In the genomic region with DNA sequence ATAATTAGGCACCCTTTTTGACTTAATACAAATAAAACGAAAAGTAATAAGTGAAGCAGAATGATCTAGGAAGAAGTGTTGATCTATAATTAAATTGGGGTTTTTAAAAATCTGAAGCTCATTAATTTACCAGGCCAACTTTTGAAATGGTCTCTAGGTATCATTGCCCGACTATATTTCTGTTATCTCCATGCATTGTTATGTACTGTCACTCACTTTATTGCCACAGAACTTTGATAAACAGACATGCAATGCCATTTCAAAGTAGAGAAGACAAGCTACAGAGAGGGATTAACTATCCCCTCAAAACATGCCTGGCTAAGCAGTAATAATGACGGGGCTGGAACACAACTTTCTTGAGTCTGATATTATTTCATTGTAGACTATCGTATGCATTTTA, we compare ENCODE assay signal across 12 cellular contexts.
DNase-seq lines count a peak whose midpoint lies in the region; ATAC-seq lines count a peak whose summit lies in the region.
"Had no signal": no experiment of that assay in that cellular context is flagged by ENCODE, and none has a peak within 500 bp of the region (broad histone marks: within the 10 kb centered on the region; RNA-seq: fewer than 3 reads in every experiment).

No MANE protein-coding gene starts in this region.

- intact Hi-C loops in activated CD4-positive, alpha-beta memory T cell treated with anti-CD3 and anti-CD28 coated beads for 36 hours (cut with micrococcal nuclease) = loop anchor here (10.0 kb wide), 1 partner anchor 405 kb away; no protein-coding TSS in a partner anchor
- intact Hi-C loops in naive thymus-derived CD4-positive, alpha-beta T cell (cut with micrococcal nuclease) = loop anchor here (1.0 to 10.0 kb wide), 5 partner anchors 8 to 1302 kb away; partner anchors contain the start of genes UBE2E3 (in 2 of the 2) and CWC22 (in 1 of the 2)

- H3K4me3 Mint-ChIP-seq in CD8-positive, alpha-beta memory T cell = peak overlapping the region; percentile 72 to 87 (median 80)
- peak overlapping the region; percentile 73 for H3K4me3 Mint-ChIP-seq in activated CD4-positive, alpha-beta memory T cell treated with anti-CD3 and anti-CD28 coated beads for 36 hours
- H3K4me3 Mint-ChIP-seq in naive thymus-derived CD4-positive, alpha-beta T cell = peak overlapping the region; percentile 72 to 94 (median 88)
- H3K4me3 Mint-ChIP-seq: brain, neural crest cell had no signal

- H3K9me3 Mint-ChIP-seq in CD8-positive, alpha-beta memory T cell = no peaks in the 10 kb centered on the region
- H3K9me3 Mint-ChIP-seq in activated CD4-positive, alpha-beta memory T cell treated with anti-CD3 and anti-CD28 coated beads for 36 hours = no peaks in the 10 kb centered on the region
- H3K9me3 Mint-ChIP-seq in naive thymus-derived CD4-positive, alpha-beta T cell = no peaks in the 10 kb centered on the region
- H3K9me3 Mint-ChIP-seq: brain, neural crest cell had no signal

- H3K36me3 ChIP-seq in CD8-positive, alpha-beta memory T cell (ENCODE audit: insufficient read depth, low read length) = no peaks in the 10 kb centered on the region
- no peaks in the 10 kb centered on the region for H3K36me3 ChIP-seq in naive thymus-derived CD4-positive, alpha-beta T cell (ENCODE audit: control insufficient read depth in 2 of 3, insufficient read depth in 3 of 3, low read length in 3 of 3)

- ATAC-seq in naive thymus-derived CD4-positive, alpha-beta T cell = no peak
- ATAC-seq in GM19328 (IDR thresholded peaks at IDR 0.05; ENCODE audit: unreplicated experiment) = no peak
- ATAC-seq: Right ventricle myocardium inferior had no signal

- H3K4me1 ChIP-seq in CD8-positive, alpha-beta memory T cell (ENCODE audit: insufficient read depth, low read length) = peaks cover 76% of the 10 kb centered on the region
- H3K4me1 ChIP-seq in naive thymus-derived CD4-positive, alpha-beta T cell (ENCODE audit: control insufficient read depth in 2 of 2, insufficient read depth in 2 of 2, low read length in 2 of 2) = peaks cover 60 to 71% of the 10 kb centered on the region in 2 donors

- POLR2A ChIA-PET in CD8-positive, alpha-beta memory T cell (lab: Charles Lee) = interaction anchor here (0.5 to 1.1 kb wide), 2 partner anchors 146 to 1814 kb away, joined by 3 to 4 read pairs; no protein-coding TSS in a partner anchor
- POLR2A ChIA-PET in activated CD4-positive, alpha-beta memory T cell treated with anti-CD3 and anti-CD28 coated beads for 36 hours (lab: Charles Lee) = interaction anchor here (0.7 to 1.9 kb wide), 4 partner anchors 146 to 155 kb away, joined by 3 to 9 read pairs (median 4); partner anchors contain the start of gene ITGA4
- POLR2A ChIA-PET in naive thymus-derived CD4-positive, alpha-beta T cell (lab: Charles Lee) = interaction anchor here (0.9 to 8.1 kb wide), 11 partner anchors 9 to 185 kb away, joined by 3 to 69 read pairs (median 4); partner anchors contain the start of gene ITGA4

- H3K27ac ChIP-seq in CD8-positive, alpha-beta memory T cell (ENCODE audit: low read depth, low read length) = peak overlapping the region; percentile 55
- peak overlapping the region; percentile 84 for H3K27ac ChIP-seq in naive thymus-derived CD4-positive, alpha-beta T cell (ENCODE audit: low read depth, low read length)
- H3K27ac ChIP-seq: epithelial cell of prostate had no signal

- DNase-seq in CD8-positive, alpha-beta memory T cell = no peak
- DNase-seq in KG1 (lab: John Stamatoyannopoulos, UW) (peak; percentile 43), kidney glomerular epithelial cell (lab: John Stamatoyannopoulos, UW) (no peak), iPS-NIHi7 (ENCODE audit: extremely low spot score) (no peak)
- DNase-seq in activated CD4-positive, alpha-beta memory T cell treated with anti-CD3 and anti-CD28 coated beads for 36 hours = no peak
- DNase-seq in naive thymus-derived CD4-positive, alpha-beta T cell = no peak
- DNase-seq: activated CD4-positive, alpha-beta T cell treated with anti-CD3 and anti-CD28 coated beads, Interleukin-2, amount 50 U/mL, for 48 hours had no signal

- peak overlapping the region; percentile 47 for H3K4me3 ChIP-seq in CD8-positive, alpha-beta memory T cell (ENCODE audit: low read length)
- peak overlapping the region; percentile 12 for H3K4me3 ChIP-seq in naive thymus-derived CD4-positive, alpha-beta T cell (ENCODE audit: low read length)

- H3K4me1 Mint-ChIP-seq in CD8-positive, alpha-beta memory T cell = peaks cover 80 to 89% (median 88%) of the 10 kb centered on the region in 3 donors
- H3K4me1 Mint-ChIP-seq in activated CD4-positive, alpha-beta memory T cell treated with anti-CD3 and anti-CD28 coated beads for 36 hours (ENCODE audit: low read depth) = peaks cover 67% of the 10 kb centered on the region
- peaks cover 52 to 91% (median 85%) of the 10 kb centered on the region in 7 donors for H3K4me1 Mint-ChIP-seq in naive thymus-derived CD4-positive, alpha-beta T cell

- H3K27me3 ChIP-seq in CD8-positive, alpha-beta memory T cell (ENCODE audit: insufficient read depth, low read length, poor library complexity, severe bottlenecking) = no peaks in the 10 kb centered on the region
- no peaks in the 10 kb centered on the region for H3K27me3 ChIP-seq in naive thymus-derived CD4-positive, alpha-beta T cell (ENCODE audit: control insufficient read depth in 2 of 2, insufficient read depth in 2 of 2, low read length in 2 of 2)

- no peaks in the 10 kb centered on the region for H3K27me3 Mint-ChIP-seq in CD8-positive, alpha-beta memory T cell
- H3K27me3 Mint-ChIP-seq in activated CD4-positive, alpha-beta memory T cell treated with anti-CD3 and anti-CD28 coated beads for 36 hours = no peaks in the 10 kb centered on the region
- H3K27me3 Mint-ChIP-seq in naive thymus-derived CD4-positive, alpha-beta T cell = no peaks in the 10 kb centered on the region

- no peaks in the 10 kb centered on the region for H3K36me3 Mint-ChIP-seq in CD8-positive, alpha-beta memory T cell
- no peaks in the 10 kb centered on the region for H3K36me3 Mint-ChIP-seq in activated CD4-positive, alpha-beta memory T cell treated with anti-CD3 and anti-CD28 coated beads for 36 hours
- no peaks in the 10 kb centered on the region for H3K36me3 Mint-ChIP-seq in naive thymus-derived CD4-positive, alpha-beta T cell
- H3K36me3 Mint-ChIP-seq: brain had no signal

- H3K27ac Mint-ChIP-seq in CD8-positive, alpha-beta memory T cell = peak overlapping the region; percentile 92 to 99 (median 96)
- H3K27ac Mint-ChIP-seq in activated CD4-positive, alpha-beta memory T cell treated with anti-CD3 and anti-CD28 coated beads for 36 hours = peak overlapping the region; percentile 97
- peak overlapping the region; percentile 90 to 100 (median 95) for H3K27ac Mint-ChIP-seq in naive thymus-derived CD4-positive, alpha-beta T cell
- H3K27ac Mint-ChIP-seq: brain had no signal

- CTCF ChIA-PET in CD8-positive, alpha-beta memory T cell (lab: Charles Lee) = interaction anchor here (0.9 to 4.1 kb wide), 4 partner anchors 33 to 205 kb away, joined by 3 to 22 read pairs (median 4); partner anchors contain the start of gene ITGA4
- CTCF ChIA-PET in activated CD4-positive, alpha-beta memory T cell treated with anti-CD3 and anti-CD28 coated beads for 36 hours (lab: Charles Lee) = interaction anchor here (1.4 to 1.9 kb wide), 3 partner anchors 148 to 205 kb away, joined by 5 to 12 read pairs (median 6); partner anchors contain the start of gene ITGA4
- CTCF ChIA-PET in naive thymus-derived CD4-positive, alpha-beta T cell (lab: Charles Lee) = interaction anchor here (0.9 to 2.2 kb wide), 6 partner anchors 9 to 205 kb away, joined by 3 to 15 read pairs (median 5); partner anchors contain the start of gene ITGA4

- H3K9me3 ChIP-seq in CD8-positive, alpha-beta memory T cell (ENCODE audit: low read length) = no peaks in the 10 kb centered on the region
- H3K9me3 ChIP-seq in naive thymus-derived CD4-positive, alpha-beta T cell (ENCODE audit: control insufficient read depth in 2 of 3, low read length in 3 of 3) = no peaks in the 10 kb centered on the region
